ENCODE assay signal across 14 cellular contexts in genomic region chr6:94065707-94066337, GRCh38.
"Had no signal": no experiment of that assay in that cellular context is flagged by ENCODE, and none has a peak within 500 bp of the region (broad histone marks: within the 10 kb centered on the region; RNA-seq: fewer than 3 reads in every experiment).

No MANE protein-coding gene starts in this region.

- ATAC-seq: activated CD4-positive, alpha-beta T cell treated with anti-CD3 and anti-CD28 coated beads for 36 hours; heart left ventricle; stimulated activated naive B cell treated with anti-CD40 and anti-IgM and Interleukin-4, amounts not matched to agents 10 μg/mL and 1 μg/mL and 100 μg/mL, for 72 hours had no signal

- H3K4me3 ChIP-seq: heart left ventricle, transverse colon had no signal

- H3K27me3 ChIP-seq: heart left ventricle, transverse colon had no signal

- H3K36me3 ChIP-seq: heart left ventricle, transverse colon had no signal

- H3K4me1 ChIP-seq: heart left ventricle, transverse colon had no signal

- DNase-seq: activated CD4-positive, alpha-beta memory T cell treated with anti-CD3 and anti-CD28 coated beads, Interleukin-2, amount 10 ng/mL, durations not matched to agents 7 days and 5 days; activated CD4-positive, alpha-beta T cell treated with anti-CD3 and anti-CD28 coated beads for 36 hours; activated gamma-delta T cell; activated T-cell treated with anti-CD3 and anti-CD28 coated beads, Interleukin-2, amount 50 U/mL, for 48 hours; foreskin melanocyte; heart left ventricle; kidney; retina; stimulated activated CD4-positive, alpha-beta T cell treated with anti-CD3 and anti-CD28 coated beads, Interleukin-1b, Interleukin-23, amount 100 ng/mL, for 48 hours; stimulated activated naive B cell treated with anti-CD40 and anti-IgM and Interleukin-4, amounts not matched to agents 10 μg/mL and 1 μg/mL and 100 μg/mL, for 72 hours; substantia nigra; T-helper 1 cell; transverse colon had no signal

- H3K9me3 ChIP-seq: heart left ventricle, transverse colon had no signal

- H3K27ac ChIP-seq: heart left ventricle, transverse colon, VCaP had no signal
